Comparison of ENCODE assay signal across 9 cellular contexts in the genomic region with DNA sequence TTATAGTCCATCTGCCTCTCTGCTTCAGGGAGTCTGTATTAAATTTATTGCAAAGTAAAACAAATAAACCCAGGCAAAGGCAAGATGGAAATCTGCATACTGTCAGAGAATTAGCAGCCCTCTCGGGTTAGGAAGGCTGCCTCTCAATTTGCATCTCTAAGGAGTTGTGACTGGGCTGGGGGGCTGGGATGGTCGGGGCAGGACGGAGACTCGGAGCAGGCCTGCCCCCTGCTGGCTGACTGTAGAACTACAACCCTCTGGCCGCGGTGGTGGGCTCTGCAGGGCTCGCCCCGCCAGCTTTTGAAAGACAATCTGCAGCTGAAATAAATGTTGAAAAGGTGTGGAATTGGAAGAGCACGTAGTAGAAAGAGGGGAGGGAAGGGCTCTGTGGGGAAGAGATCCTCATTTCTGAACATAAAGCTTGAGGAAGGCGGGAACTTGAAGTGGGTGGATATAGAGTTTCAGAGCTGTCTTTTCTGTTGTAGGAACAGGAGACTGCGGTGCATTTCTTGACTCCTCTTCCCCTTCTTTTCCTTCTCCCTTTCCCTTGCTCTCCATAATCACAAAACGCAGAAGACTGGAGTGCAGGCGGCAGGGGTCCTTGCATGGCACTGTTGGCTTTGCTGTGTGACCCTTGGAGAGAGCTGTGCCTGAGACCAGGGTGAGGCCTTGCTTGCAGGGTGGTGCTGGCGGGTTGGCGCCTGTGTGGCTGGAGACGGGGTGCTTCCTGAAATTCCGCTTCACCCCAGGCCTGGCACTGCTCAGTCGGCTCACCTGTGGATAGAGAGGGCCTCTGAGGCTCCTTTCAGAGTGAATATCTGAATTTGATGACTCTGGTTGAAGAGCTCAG. TPM values are rescaled to one million over a fixed set of nuclear protein-coding genes. Genes with fewer than 3 reads are reported as not detected.
DNase-seq lines count a peak whose midpoint lies in the region; ATAC-seq and TF ChIP-seq lines count a peak whose summit lies in the region.
"Had no signal": no experiment of that assay in that cellular context is flagged by ENCODE, and none has a peak within 500 bp of the region (broad histone marks: within the 10 kb centered on the region; RNA-seq: fewer than 3 reads in every experiment).

No MANE protein-coding gene starts in this region.

- intact Hi-C loops in dendritic cell treated with granulocyte-macrophage colony-stimulating factor and Interleukin-4, amounts not matched to agents 40 ng/mL and 50 ng/mL, for 4 days (cut with micrococcal nuclease) = loop anchor here (1.0 to 10.0 kb wide), 4 partner anchors 51 to 203 kb away; a partner anchor contains a TSS

- H3K4me3 Mint-ChIP-seq in dendritic cell treated with granulocyte-macrophage colony-stimulating factor and Interleukin-4, amounts not matched to agents 40 ng/mL and 50 ng/mL, for 4 days = peak overlapping the region; percentile 46

- H3K9ac ChIP-seq in Karpas-422 (ENCODE audit: low read length) = no peak overlapping the region

- peak; percentile 99 for TF ChIP-seq CTCF in C4-2B (conservative IDR thresholded peaks at IDR 0.05)

- H3K36me3 Mint-ChIP-seq in dendritic cell treated with granulocyte-macrophage colony-stimulating factor and Interleukin-4, amounts not matched to agents 40 ng/mL and 50 ng/mL, for 4 days (ENCODE audit: low read depth) = no peaks in the 10 kb centered on the region

- no peaks in the 10 kb centered on the region for H3K27me3 ChIP-seq in Karpas-422 (ENCODE audit: low read length)

- H4K20me1 ChIP-seq in Karpas-422 (ENCODE audit: insufficient read depth, low read depth, low read length) = no peaks in the 10 kb centered on the region

- H3K27ac Mint-ChIP-seq in dendritic cell treated with granulocyte-macrophage colony-stimulating factor and Interleukin-4, amounts not matched to agents 40 ng/mL and 50 ng/mL, for 4 days = no peak overlapping the region
- H3K27ac Mint-ChIP-seq: IgD-negative memory B cell had no signal

- H2AFZ ChIP-seq in Karpas-422 (ENCODE audit: low read length) = no peak overlapping the region

- H3K9me3 ChIP-seq in Karpas-422 (ENCODE audit: low read length) = no peaks in the 10 kb centered on the region

- H3K4me2 ChIP-seq in Karpas-422 (ENCODE audit: low read depth, low read length, poor library complexity, severe bottlenecking) = peak overlapping the region; percentile 56

- H3K4me1 Mint-ChIP-seq in dendritic cell treated with granulocyte-macrophage colony-stimulating factor and Interleukin-4, amounts not matched to agents 40 ng/mL and 50 ng/mL, for 4 days (ENCODE audit: low read depth) = peaks cover 15% of the 10 kb centered on the region

- DNase-seq in Karpas-422 (peak; percentile 80), medulla oblongata (ENCODE audit: extremely low spot score) (peak; percentile 42), SIG-M5 treated with dmso at 0.1 percent for 504 hours (lab: John Stamatoyannopoulos, UW; ENCODE audit: unreplicated experiment) (no peak)
- DNase-seq in activated CD4-positive, alpha-beta T cell treated with anti-CD3 and anti-CD28 coated beads for 1 hour = peak; percentile 42
- peak; percentile 52 for DNase-seq in stimulated activated CD8-positive, alpha-beta memory T cell treated with anti-CD3 and anti-CD28 coated beads, Interleukin-7, amount 100 ng/mL, for 24 hours (ENCODE audit: low read depth)

- no peaks in the 10 kb centered on the region for H3K79me2 ChIP-seq in Karpas-422 (ENCODE audit: low read length)

- H3K27me3 Mint-ChIP-seq in dendritic cell treated with granulocyte-macrophage colony-stimulating factor and Interleukin-4, amounts not matched to agents 40 ng/mL and 50 ng/mL, for 4 days = peaks cover 41% of the 10 kb centered on the region

- H3K27ac ChIP-seq in C4-2B (no peak overlapping the region), Karpas-422 (ENCODE audit: low read length) (no peak overlapping the region)

- no peaks in the 10 kb centered on the region for H3K9me2 ChIP-seq in Karpas-422 (replicated peaks; ENCODE audit: insufficient read depth, low read length)

- no peaks in the 10 kb centered on the region for H3K9me3 Mint-ChIP-seq in dendritic cell treated with granulocyte-macrophage colony-stimulating factor and Interleukin-4, amounts not matched to agents 40 ng/mL and 50 ng/mL, for 4 days
- H3K9me3 Mint-ChIP-seq: IgD-negative memory B cell had no signal

- peaks cover 12% of the 10 kb centered on the region for H3K4me1 ChIP-seq in Karpas-422 (ENCODE audit: low read length)

- peak; percentile 81 for ATAC-seq in GM19452 (IDR thresholded peaks at IDR 0.05; ENCODE audit: unreplicated experiment)

- H3K36me3 ChIP-seq in Karpas-422 (ENCODE audit: insufficient read depth, low read length) = no peaks in the 10 kb centered on the region

- H3K4me3 ChIP-seq in Karpas-422 (ENCODE audit: low read length) = no peak overlapping the region

RNA-seq across cellular contexts. Expression of a gene that starts 22.6 kb away (rescaled TPM):
- 0.18 and 1.5 TPM in 2 replicates for total RNA-seq in Karpas-422 (2014; rRNA removed; shearing (Covaris generic); ENCODE audit: low replicate concordance)

RNA-seq across cellular contexts. Expression of a gene that starts 30.5 kb away (rescaled TPM):
- 23.2 and 46.9 TPM in 2 replicates for total RNA-seq in Karpas-422 (2014; rRNA removed; shearing (Covaris generic); ENCODE audit: low replicate concordance)
